In the genomic region with DNA sequence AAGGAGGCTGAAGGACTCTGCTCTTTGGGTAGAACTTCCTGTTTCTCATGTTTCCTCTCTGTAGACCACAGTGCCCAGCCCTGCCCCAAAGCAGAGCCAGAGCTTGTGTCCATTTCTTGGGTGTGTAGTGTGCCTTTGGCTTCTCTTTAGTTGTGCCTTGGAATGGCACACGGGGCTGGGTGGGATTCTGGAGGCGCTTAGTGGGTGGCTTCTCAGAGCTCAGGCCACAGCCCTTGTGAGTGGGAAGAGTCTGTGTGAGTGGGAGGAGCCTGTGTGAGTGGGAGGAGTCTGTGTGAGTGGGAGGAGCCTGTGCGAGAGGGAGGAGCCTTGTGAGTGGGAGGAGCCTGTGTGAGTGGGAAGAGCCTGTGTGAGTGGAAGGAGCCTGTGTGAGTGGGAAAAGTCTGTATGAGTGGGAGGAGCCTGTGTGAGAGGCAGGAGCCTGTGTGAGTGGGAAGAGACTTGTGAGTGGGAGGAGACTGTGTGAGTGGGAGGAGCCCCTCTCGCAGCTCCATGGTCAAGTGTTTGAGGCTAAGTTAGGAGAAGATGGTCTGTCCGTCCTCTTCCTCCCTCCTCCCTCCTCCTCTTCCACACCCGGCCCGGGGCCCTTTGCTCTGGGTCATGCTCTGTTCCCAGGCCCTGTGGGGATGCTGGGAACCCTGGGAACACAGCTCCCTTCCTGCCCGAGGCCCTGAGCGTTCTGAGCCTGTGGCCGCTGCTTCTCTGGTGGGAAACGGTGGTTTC, we compare ENCODE assay signal across 10 cellular contexts.
A peak's percentile ranks its signal among the peaks of the same experiment; 100 is the strongest.
DNase-seq lines count a peak whose midpoint lies in the region; ATAC-seq and TF ChIP-seq lines count a peak whose summit lies in the region.
"Had no signal": no experiment of that assay in that cellular context is flagged by ENCODE, and none has a peak within 500 bp of the region (broad histone marks: within the 10 kb centered on the region; RNA-seq: fewer than 3 reads in every experiment).

No MANE protein-coding gene starts in this region.

- no peak for TF ChIP-seq POLR2A in NB4 (IDR thresholded peaks at IDR 0.05; ENCODE audit: extremely low read depth, insufficient read length)

- peak overlapping the region in 1 of 2 donors; percentile 80 for H3K27ac Mint-ChIP-seq in natural killer cell

- no peaks in the 10 kb centered on the region for H3K27me3 Mint-ChIP-seq in natural killer cell (ENCODE audit: low read depth in 2 of 2)
- H3K27me3 Mint-ChIP-seq: natural killer cell treated with Interleukin-12 subunit alpha and Interleukin-12 subunit beta and Interleukin-15 and Interleukin-18, amount 100 ng/mL, for 72 hours had no signal

- peaks cover 2 to 8% of the 10 kb centered on the region in 2 donors for H3K9me3 Mint-ChIP-seq in natural killer cell

- peaks cover 28 to 34% of the 10 kb centered on the region in 2 donors for H3K4me1 Mint-ChIP-seq in natural killer cell

- peaks cover 15% of the 10 kb centered on the region for H3K36me3 Mint-ChIP-seq in natural killer cell

- TF ChIP-seq CTCF in NB4 (IDR thresholded peaks at IDR 0.05; ENCODE audit: low read depth, low read length) (no peak), choroid plexus epithelial cell (conservative IDR thresholded peaks at IDR 0.05; ENCODE audit: low read depth, low read length) (no peak), natural killer cell (IDR thresholded peaks at IDR 0.05) (no peak)

- H3K4me3 ChIP-seq in NB4 (ENCODE audit: low read depth, low read length) (no peak overlapping the region), choroid plexus epithelial cell (ENCODE audit: low read depth, low read length) (no peak overlapping the region)
- H3K4me3 ChIP-seq: transverse colon had no signal

- intact Hi-C loops in natural killer cell (cut with micrococcal nuclease) = no loop called here

- DNase-seq in NOMO-1 treated with DMSO at 0.1 percent for 48 hours (lab: John Stamatoyannopoulos, UW; ENCODE audit: unreplicated experiment) (peak; percentile 4), NOMO-1 treated with dmso at 0.1 percent for 144 hours (lab: John Stamatoyannopoulos, UW; ENCODE audit: unreplicated experiment) (no peak), NB4 (ENCODE audit: low read depth) (peak; percentile 57), choroid plexus epithelial cell (ENCODE audit: low read depth) (peak; percentile 38), natural killer cell (no peak), NK-92 (lab: John Stamatoyannopoulos, UW; ENCODE audit: unreplicated experiment) (no peak)
- DNase-seq: transverse colon had no signal

- peak; percentile 44 to 75 (median 63) for ATAC-seq in natural killer cell
- no peak for ATAC-seq in HG03565 (IDR thresholded peaks at IDR 0.05; ENCODE audit: unreplicated experiment)
- no peak for ATAC-seq in HG03108 (IDR thresholded peaks at IDR 0.05; ENCODE audit: unreplicated experiment)

- no peak overlapping the region for H3K4me3 Mint-ChIP-seq in natural killer cell
- H3K4me3 Mint-ChIP-seq: natural killer cell treated with Interleukin-12 subunit alpha and Interleukin-12 subunit beta and Interleukin-15 and Interleukin-18, amount 100 ng/mL, for 72 hours had no signal

Comparison
In these comparisons a context has a peak if more than half of its experiments do, and no peak if none do; other contexts are left out.
1. DNase-seq: peak in NOMO-1 treated with DMSO at 0.1 percent for 48 hours (single experiment), NB4 (single experiment) and choroid plexus epithelial cell (single experiment); none in NOMO-1 treated with dmso at 0.1 percent for 144 hours (single experiment), natural killer cell (single experiment) and NK-92 (single experiment).
2. ATAC-seq: peak in natural killer cell (3 of 3); none in HG03565 (single experiment) and HG03108 (single experiment).